24 cellular contexts compared by ENCODE assay signal in the genomic region with DNA sequence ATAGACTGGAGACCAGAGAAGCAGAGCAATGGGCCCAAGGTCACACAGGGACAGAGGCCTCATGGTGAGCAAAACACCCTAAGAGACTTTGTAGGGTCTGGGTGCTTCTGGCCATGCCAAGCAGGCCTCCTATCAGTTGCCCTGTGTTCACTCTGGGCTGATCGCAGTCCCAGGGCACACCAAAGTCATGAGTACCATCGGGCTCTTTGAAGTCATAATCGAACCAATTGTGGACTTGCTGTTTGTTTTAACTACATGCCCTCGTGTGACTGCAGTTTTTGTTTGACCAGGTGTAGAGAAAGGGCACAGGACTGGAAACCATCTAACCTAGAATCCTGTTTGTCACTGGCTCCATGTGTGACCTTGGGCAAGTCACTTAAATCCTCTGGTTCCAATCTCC.
"Had no signal": no experiment of that assay in that cellular context is flagged by ENCODE, and none has a peak within 500 bp of the region (broad histone marks: within the 10 kb centered on the region; RNA-seq: fewer than 3 reads in every experiment).

No MANE protein-coding gene starts in this region.

- H3K27ac ChIP-seq: adrenal gland, SJCRH30, SK-N-MC had no signal

- H3K27me3 ChIP-seq: adrenal gland had no signal

- H3K9me3 ChIP-seq: adrenal gland, SJCRH30 had no signal

- H3K4me3 Mint-ChIP-seq: activated CD4-positive, alpha-beta T cell treated with anti-CD3 and anti-CD28 coated beads, Interleukin-2, amount 10 ng/mL, durations not matched to agents 24 days and 14 days; activated CD8-positive, alpha-beta T cell treated with anti-CD3 and anti-CD28 coated beads for 36 hours; brain had no signal

- H3K4me3 ChIP-seq: adrenal gland, SJCRH30, SK-N-MC had no signal

- ATAC-seq: activated CD8-positive, alpha-beta T cell treated with anti-CD3 and anti-CD28 coated beads for 36 hours; activated naive CD4-positive, alpha-beta T cell treated with anti-CD3 and anti-CD28 coated beads, Interleukin-2, amount 50 U/mL, for 72 hours; Panc1 had no signal

- DNase-seq: activated CD4-positive, alpha-beta T cell treated with anti-CD3 and anti-CD28 coated beads, Interleukin-2, amount 10 ng/mL, durations not matched to agents 24 days and 14 days; activated CD4-positive, alpha-beta T cell treated with anti-CD3 and anti-CD28 coated beads, Interleukin-2, amount 50 U/mL, for 4 hours; activated CD8-positive, alpha-beta T cell treated with anti-CD3 and anti-CD28 coated beads for 36 hours; activated gamma-delta T cell; activated naive CD4-positive, alpha-beta T cell treated with Interleukin-2 at 50 U/mL for 16 hours; activated T-cell treated with anti-CD3 and anti-CD28 coated beads, Interleukin-2, amount 50 U/mL, for 1 hour; adrenal gland; Kasumi-1; MM.1S; MV-4-11; NCI-H1092; NCI-H1436 treated with DMSO at 0.1 percent for 48 hours; NCI-H1694 treated with DMSO at 0.1 percent for 48 hours; NCI-H2029; NCI-H345; NCI-H524 treated with DMSO at 0.1 percent for 48 hours; SHP77; SJCRH30; T1000 had no signal

- H3K36me3 ChIP-seq: adrenal gland, SJCRH30 had no signal

- H3K36me3 Mint-ChIP-seq: activated naive CD4-positive, alpha-beta T cell treated with anti-CD3 and anti-CD28 coated beads, Interleukin-2, amount 50 U/mL, for 72 hours; brain had no signal

- H3K9me3 Mint-ChIP-seq: activated CD4-positive, alpha-beta T cell treated with anti-CD3 and anti-CD28 coated beads, Interleukin-2, amount 10 ng/mL, durations not matched to agents 24 days and 14 days; activated CD8-positive, alpha-beta T cell treated with anti-CD3 and anti-CD28 coated beads for 36 hours; activated naive CD4-positive, alpha-beta T cell treated with anti-CD3 and anti-CD28 coated beads, Interleukin-2, amount 50 U/mL, for 72 hours; activated T-helper 2 cell treated with anti-CD3 and anti-CD28 coated beads, Interferon-gamma antibody, Interleukin-2, Interleukin-4, amounts not matched to agents 10 μg/mL and 5 μg/mL and 100 μg/mL, durations not matched to agents 14 hours and 24 hours and 36 hours; brain had no signal

- H3K27me3 Mint-ChIP-seq: activated CD4-positive, alpha-beta T cell treated with anti-CD3 and anti-CD28 coated beads, Interleukin-2, amount 10 ng/mL, durations not matched to agents 24 days and 14 days; brain had no signal

- H3K4me1 ChIP-seq: adrenal gland, SJCRH30 had no signal

- H3K27ac Mint-ChIP-seq: activated CD4-positive, alpha-beta T cell treated with anti-CD3 and anti-CD28 coated beads, Interleukin-2, amount 10 ng/mL, durations not matched to agents 24 days and 14 days; activated CD8-positive, alpha-beta T cell treated with anti-CD3 and anti-CD28 coated beads for 36 hours; activated naive CD4-positive, alpha-beta T cell treated with anti-CD3 and anti-CD28 coated beads, Interleukin-2, amount 50 U/mL, for 72 hours; activated T-helper 2 cell treated with anti-CD3 and anti-CD28 coated beads, Interferon-gamma antibody, Interleukin-2, Interleukin-4, amounts not matched to agents 10 μg/mL and 5 μg/mL and 100 μg/mL, durations not matched to agents 14 hours and 24 hours and 36 hours; brain had no signal
